Comparison of ENCODE assay signal across 8 cellular contexts in genomic region chr11:72081184-72081644, GRCh38. TPM values are rescaled to one million over a fixed set of nuclear protein-coding genes. Genes with fewer than 3 reads are reported as not detected.
DNase-seq lines count a peak whose midpoint lies in the region; ATAC-seq and TF ChIP-seq lines count a peak whose summit lies in the region.

No MANE protein-coding gene starts in this region.

- intact Hi-C loops in esophagus muscularis mucosa (cut with DNase I) = loop anchor here (2.0 kb wide), 1 partner anchor 42 kb away; no protein-coding TSS in a partner anchor

- peak overlapping the region; percentile 98 for H4K8ac ChIP-seq in trophoblast cell (ENCODE audit: low read depth, low read length)

- peak overlapping the region; percentile 95 for H4K91ac ChIP-seq in trophoblast cell (ENCODE audit: low read depth, low read length)

- H3K4me3 ChIP-seq in SJCRH30 (peak overlapping the region; percentile 80), esophagus muscularis mucosa (peak overlapping the region; percentile 69 to 80 (median 78)), trophoblast cell (ENCODE audit: low read depth, low read length) (peak overlapping the region; percentile 53)

- ATAC-seq in HG02678 (IDR thresholded peaks at IDR 0.05; ENCODE audit: unreplicated experiment) (no peak), GM19023 (IDR thresholded peaks at IDR 0.05; ENCODE audit: unreplicated experiment) (no peak)

- H3K4ac ChIP-seq in trophoblast cell (ENCODE audit: low read depth, low read length) = peak overlapping the region; percentile 56

- H3K23ac ChIP-seq in trophoblast cell (ENCODE audit: low read length) = no peak overlapping the region

- peak overlapping the region; percentile 72 for H3K9ac ChIP-seq in ES-I3 (ENCODE audit: low read depth, low read length)
- H3K9ac ChIP-seq in trophoblast cell (ENCODE audit: low read length) = no peak overlapping the region

- H3K79me1 ChIP-seq in trophoblast cell (ENCODE audit: low read length) = peaks cover 11% of the 10 kb centered on the region

- peak overlapping the region; percentile 85 for H3K14ac ChIP-seq in trophoblast cell (ENCODE audit: low read length)

- H2AK5ac ChIP-seq in trophoblast cell (ENCODE audit: low read length) = peak overlapping the region; percentile 74

- peaks cover 12% of the 10 kb centered on the region for H3K79me2 ChIP-seq in trophoblast cell (ENCODE audit: control insufficient read depth, insufficient read depth, low read length, poor library complexity)

- peak overlapping the region; percentile 77 for H2BK120ac ChIP-seq in trophoblast cell (ENCODE audit: insufficient read depth, low read length, poor library complexity)

- TF ChIP-seq EP300 in esophagus muscularis mucosa (IDR thresholded peaks at IDR 0.05) = no peak

- H3K4me2 ChIP-seq in trophoblast cell (ENCODE audit: low read length) = peak overlapping the region; percentile 58

- no peak for TF ChIP-seq CTCF in esophagus muscularis mucosa (IDR thresholded peaks at IDR 0.05)

- 71% methylated on average over 20 of the region's 21 CpGs for WGBS in esophagus muscularis mucosa
- WGBS in trophoblast cell (ENCODE audit: extremely low coverage, insufficient coverage, insufficient read length) = 100% methylated on average over 4 of the region's 21 CpGs

- H3K9me3 ChIP-seq in ES-I3 (ENCODE audit: control insufficient read depth, insufficient read depth, low read length) (no peaks in the 10 kb centered on the region), SJCRH30 (replicated peaks) (no peaks in the 10 kb centered on the region), esophagus muscularis mucosa (no peaks in the 10 kb centered on the region), trophoblast cell (ENCODE audit: insufficient read depth, low read depth, low read length) (no peaks in the 10 kb centered on the region)

- H2AFZ ChIP-seq in trophoblast cell (ENCODE audit: insufficient read depth, low read length, poor library complexity) = peak overlapping the region; percentile 86

- peak overlapping the region; percentile 91 for H4K12ac ChIP-seq in trophoblast cell (ENCODE audit: low read depth, low read length)

- DNase-seq in SJCRH30 = no peak
- DNase-seq in esophagus muscularis mucosa (ENCODE audit: extremely low spot score) = no peak
- DNase-seq in trophoblast cell = peak; percentile 34 to 63
- no peak for DNase-seq in C1 segment of cervical spinal cord (lab: John Stamatoyannopoulos, UW)
- no peak for DNase-seq in central memory CD4-positive, alpha-beta T cell

- H2BK12ac ChIP-seq in trophoblast cell (ENCODE audit: low read length) = peak overlapping the region; percentile 61

- peaks cover 7% of the 10 kb centered on the region for H3K4me1 ChIP-seq in ES-I3 (ENCODE audit: insufficient read depth, low read length)
- peaks cover 11% of the 10 kb centered on the region for H3K4me1 ChIP-seq in SJCRH30
- peaks cover 19 to 35% (median 29%) of the 10 kb centered on the region in 4 donors for H3K4me1 ChIP-seq in esophagus muscularis mucosa
- peaks cover 9 to 10% of the 10 kb centered on the region in 2 experiments for H3K4me1 ChIP-seq in trophoblast cell (ENCODE audit: control insufficient read depth in 1 of 2, insufficient read depth in 2 of 2, low read length in 2 of 2)

- H3K36me3 ChIP-seq in ES-I3 (ENCODE audit: insufficient read depth, low read length) (no peaks in the 10 kb centered on the region), SJCRH30 (no peaks in the 10 kb centered on the region), esophagus muscularis mucosa (peaks cover 0 to 5% (median 0%) of the 10 kb centered on the region in 4 donors), trophoblast cell (ENCODE audit: control insufficient read depth in 1 of 2, insufficient read depth in 2 of 2, low read length in 2 of 2) (no peaks in the 10 kb centered on the region)

- H2BK5ac ChIP-seq in trophoblast cell (ENCODE audit: low read depth, low read length, poor library complexity) = peak overlapping the region; percentile 83

- H3K27me3 ChIP-seq in SJCRH30 = no peaks in the 10 kb centered on the region
- no peaks in the 10 kb centered on the region for H3K27me3 ChIP-seq in esophagus muscularis mucosa
- H3K27me3 ChIP-seq in trophoblast cell (ENCODE audit: insufficient read depth, low read length) = no peaks in the 10 kb centered on the region

- peak overlapping the region; percentile 65 for H3K27ac ChIP-seq in SJCRH30
- H3K27ac ChIP-seq in esophagus muscularis mucosa (replicated peaks in 1 of 4) = peak overlapping the region; percentile 90 to 95 (median 93)
- H3K27ac ChIP-seq in trophoblast cell (ENCODE audit: low read depth, low read length) = peak overlapping the region; percentile 83

- no peak for TF ChIP-seq POLR2A in esophagus muscularis mucosa (IDR thresholded peaks at IDR 0.05; ENCODE audit: low read depth)

- H3K18ac ChIP-seq in trophoblast cell (ENCODE audit: low read length) = peak overlapping the region; percentile 93

RNA-seq across cellular contexts. Expression of gene LRRC51, which starts 0.6 kb away (rescaled TPM):
- total RNA-seq in SJCRH30 (2014; rRNA removed; shearing (Covaris generic)) = 3.9 and 5.8 TPM in 2 replicates
- total RNA-seq in esophagus muscularis mucosa = 10 to 100 TPM in 1 of 4 donors, 1 to 10 TPM in 3; 9.1 to 10.0 (median 9.2) TPM
- 3.8 and 4.1 TPM in 2 replicates for polyA plus RNA-seq in trophoblast cell (2013)

RNA-seq across cellular contexts. Expression of gene NUMA1, which starts 0.9 kb away (rescaled TPM):
- total RNA-seq in SJCRH30 (2014; rRNA removed; shearing (Covaris generic)) = 154 and 162 TPM in 2 replicates
- total RNA-seq in esophagus muscularis mucosa = 100 to 1,000 TPM; 214 to 328 (median 272) TPM
- 86.2 and 86.4 TPM in 2 replicates for polyA plus RNA-seq in trophoblast cell (2013)

RNA-seq across cellular contexts. Expression of gene LAMTOR1, which starts 21.9 kb away (rescaled TPM):
- 53.4 and 54.3 TPM in 2 replicates for total RNA-seq in SJCRH30 (2014; rRNA removed; shearing (Covaris generic))
- 100 to 1,000 TPM in 2 of 4 donors, 10 to 100 TPM in 2; 86.8 to 103 (median 98.0) TPM for total RNA-seq in esophagus muscularis mucosa
- 74.4 and 74.6 TPM in 2 replicates for polyA plus RNA-seq in trophoblast cell (2013)

RNA-seq across cellular contexts. Expression of gene TOMT, which starts 24.5 kb away (rescaled TPM):
- not detected in 2 replicates for total RNA-seq in SJCRH30 (2014; rRNA removed; shearing (Covaris generic))
- total RNA-seq in esophagus muscularis mucosa = not detected
- polyA plus RNA-seq in trophoblast cell (2013) = not detected in 2 replicates

RNA-seq across cellular contexts. Expression of gene ANAPC15, which starts 31.3 kb away (rescaled TPM):
- 38.1 and 42.7 TPM in 2 replicates for total RNA-seq in SJCRH30 (2014; rRNA removed; shearing (Covaris generic))
- 10 to 100 TPM; 43.5 to 58.1 (median 48.1) TPM for total RNA-seq in esophagus muscularis mucosa
- 47.7 TPM in 2 replicates for polyA plus RNA-seq in trophoblast cell (2013)

Comparison
In these comparisons a context has a peak if more than half of its experiments do, and no peak if none do; other contexts are left out.
1. DNase-seq: peak in trophoblast cell (2 of 2); none in SJCRH30 (0 of 2), esophagus muscularis mucosa (single experiment), C1 segment of cervical spinal cord (0 of 14) and central memory CD4-positive, alpha-beta T cell (single experiment).
2. Peak in every context shown above with its lines, with median percentiles within 50 percentile points of each other: H3K27ac ChIP-seq and H3K4me3 ChIP-seq.